ENCODE assay signal across 18 cellular contexts in the genomic region with DNA sequence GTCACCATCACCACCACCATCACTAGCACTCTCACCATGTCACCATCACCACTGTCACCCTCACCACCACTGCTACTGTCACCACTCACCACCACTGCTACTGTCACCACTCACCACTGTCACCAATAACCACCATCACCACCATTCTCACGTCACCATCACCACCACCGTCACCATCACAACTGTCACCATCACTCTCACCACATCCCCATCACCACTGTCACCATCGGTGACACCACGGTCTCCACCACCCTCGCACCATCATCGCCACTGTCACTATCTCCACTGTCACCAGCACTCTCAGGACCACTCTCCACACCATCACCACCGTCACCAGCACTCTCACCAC.
A peak's percentile ranks its signal among the peaks of the same experiment; 100 is the strongest.
DNase-seq lines count a peak whose midpoint lies in the region; ATAC-seq and TF ChIP-seq lines count a peak whose summit lies in the region.
"Had no signal": no experiment of that assay in that cellular context is flagged by ENCODE, and none has a peak within 500 bp of the region (broad histone marks: within the 10 kb centered on the region; RNA-seq: fewer than 3 reads in every experiment).

No MANE protein-coding gene starts in this region.

- H3K27me3 Mint-ChIP-seq in activated T-cell treated with anti-CD3 and anti-CD28 coated beads, Interleukin-2, amount 50 U/mL, for 24 hours, result no peaks in the 10 kb centered on the region
- peaks cover 1% of the 10 kb centered on the region for H3K27me3 Mint-ChIP-seq in activated naive CD8-positive, alpha-beta T cell treated with anti-CD3 and anti-CD28 coated beads, Interleukin-2, amount 10 ng/mL, durations not matched to agents 7 days and 5 days
- H3K27me3 Mint-ChIP-seq in naive B cell (no peaks in the 10 kb centered on the region), type B pancreatic cell (no peaks in the 10 kb centered on the region)
- H3K27me3 Mint-ChIP-seq: activated T-helper 17 cell treated with anti-CD3 and anti-CD28 coated beads, Interleukin-2, amount 50 U/mL, for 72 hours; IgD-negative memory B cell; progenitor cell of endocrine pancreas had no signal

- H3K4me3 Mint-ChIP-seq in activated T-cell treated with anti-CD3 and anti-CD28 coated beads, Interleukin-2, amount 50 U/mL, for 24 hours, result no peak overlapping the region
- peak overlapping the region; percentile 30 for H3K4me3 Mint-ChIP-seq in activated naive CD8-positive, alpha-beta T cell treated with anti-CD3 and anti-CD28 coated beads, Interleukin-2, amount 10 ng/mL, durations not matched to agents 7 days and 5 days
- H3K4me3 Mint-ChIP-seq in naive B cell, result peak overlapping the region in 1 of 8 donors; percentile 26
- H3K4me3 Mint-ChIP-seq in type B pancreatic cell, result no peak overlapping the region
- H3K4me3 Mint-ChIP-seq: activated T-helper 17 cell treated with anti-CD3 and anti-CD28 coated beads, Interleukin-2, amount 50 U/mL, for 72 hours had no signal

- ATAC-seq in activated naive CD8-positive, alpha-beta T cell treated with anti-CD3 and anti-CD28 coated beads, Interleukin-2, amount 10 ng/mL, durations not matched to agents 7 days and 5 days (ENCODE audit: low read depth), result no peak
- no peak for ATAC-seq in naive B cell (ENCODE audit: low read depth in 2 of 2)
- no peak for ATAC-seq in HG03378 (IDR thresholded peaks at IDR 0.05; ENCODE audit: unreplicated experiment)
- ATAC-seq in HG03108 (IDR thresholded peaks at IDR 0.05; ENCODE audit: unreplicated experiment), result no peak
- ATAC-seq: A549; activated T-helper 17 cell treated with anti-CD3 and anti-CD28 coated beads, Interleukin-2, amount 50 U/mL, for 72 hours had no signal

- peaks cover 4% of the 10 kb centered on the region for H3K36me3 Mint-ChIP-seq in activated T-cell treated with anti-CD3 and anti-CD28 coated beads, Interleukin-2, amount 50 U/mL, for 24 hours (ENCODE audit: low read depth)
- H3K36me3 Mint-ChIP-seq in activated naive CD8-positive, alpha-beta T cell treated with anti-CD3 and anti-CD28 coated beads, Interleukin-2, amount 10 ng/mL, durations not matched to agents 7 days and 5 days, result peaks cover 11% of the 10 kb centered on the region
- H3K36me3 Mint-ChIP-seq in naive B cell (no peaks in the 10 kb centered on the region), type B pancreatic cell (no peaks in the 10 kb centered on the region)
- H3K36me3 Mint-ChIP-seq: IgD-negative memory B cell had no signal

- H3K27ac Mint-ChIP-seq in activated T-cell treated with anti-CD3 and anti-CD28 coated beads, Interleukin-2, amount 50 U/mL, for 24 hours, result peak overlapping the region; percentile 44
- peak overlapping the region; percentile 74 for H3K27ac Mint-ChIP-seq in activated naive CD8-positive, alpha-beta T cell treated with anti-CD3 and anti-CD28 coated beads, Interleukin-2, amount 10 ng/mL, durations not matched to agents 7 days and 5 days
- H3K27ac Mint-ChIP-seq in naive B cell (peak overlapping the region in 5 of 6 donors; percentile 74 to 96 (median 94)), type B pancreatic cell (peak overlapping the region; percentile 25)
- H3K27ac Mint-ChIP-seq: activated T-helper 17 cell treated with anti-CD3 and anti-CD28 coated beads, Interleukin-2, amount 50 U/mL, for 72 hours had no signal

- no peak for TF ChIP-seq CTCF in type B pancreatic cell (conservative IDR thresholded peaks at IDR 0.05)

- peaks cover 3% of the 10 kb centered on the region for H3K9me3 Mint-ChIP-seq in activated T-cell treated with anti-CD3 and anti-CD28 coated beads, Interleukin-2, amount 50 U/mL, for 24 hours
- H3K9me3 Mint-ChIP-seq in activated naive CD8-positive, alpha-beta T cell treated with anti-CD3 and anti-CD28 coated beads, Interleukin-2, amount 10 ng/mL, durations not matched to agents 7 days and 5 days, result no peaks in the 10 kb centered on the region
- no peaks in the 10 kb centered on the region for H3K9me3 Mint-ChIP-seq in naive B cell
- no peaks in the 10 kb centered on the region for H3K9me3 Mint-ChIP-seq in type B pancreatic cell
- H3K9me3 Mint-ChIP-seq: activated T-helper 17 cell treated with anti-CD3 and anti-CD28 coated beads, Interleukin-2, amount 50 U/mL, for 72 hours had no signal

- DNase-seq in activated T-cell treated with anti-CD3 and anti-CD28 coated beads, Interleukin-2, amount 50 U/mL, for 24 hours, result no peak
- DNase-seq in activated T-cell treated with anti-CD3 and anti-CD28 coated beads for 4 hours (no peak), naive B cell (no peak), type B pancreatic cell (ENCODE audit: extremely low spot score, unreplicated experiment) (no peak), NCI-H1092 (lab: John Stamatoyannopoulos, UW) (no peak)
- no peak for DNase-seq in activated naive CD8-positive, alpha-beta T cell treated with anti-CD3 and anti-CD28 coated beads, Interleukin-2, amount 10 ng/mL, durations not matched to agents 7 days and 5 days
- DNase-seq: activated CD8-positive, alpha-beta memory T cell treated with anti-CD3 and anti-CD28 coated beads for 24 hours; foreskin melanocyte; kidney; NCI-H1436; NCI-H524; stimulated activated CD4-positive, alpha-beta T cell treated with anti-CD3 and anti-CD28 coated beads, Interleukin-1b, Interleukin-23, amount 100 ng/mL, for 48 hours had no signal

- POLR2A ChIA-PET in activated naive CD8-positive, alpha-beta T cell treated with anti-CD3 and anti-CD28 coated beads, Interleukin-2, amount 10 ng/mL, durations not matched to agents 7 days and 5 days (lab: Charles Lee), result no interaction called here

- peaks cover 58% of the 10 kb centered on the region for H3K4me1 Mint-ChIP-seq in activated T-cell treated with anti-CD3 and anti-CD28 coated beads, Interleukin-2, amount 50 U/mL, for 24 hours (ENCODE audit: low read depth)
- peaks cover 45% of the 10 kb centered on the region for H3K4me1 Mint-ChIP-seq in activated naive CD8-positive, alpha-beta T cell treated with anti-CD3 and anti-CD28 coated beads, Interleukin-2, amount 10 ng/mL, durations not matched to agents 7 days and 5 days
- H3K4me1 Mint-ChIP-seq in naive B cell (peaks cover 47 to 76% (median 59%) of the 10 kb centered on the region in 3 donors), type B pancreatic cell (ENCODE audit: unreplicated experiment) (peaks cover 46% of the 10 kb centered on the region)

Comparison
In these comparisons a context has a peak if more than half of its experiments do, and no peak if none do; other contexts are left out.
1. H3K27ac Mint-ChIP-seq: peak in every context shown above with its lines; median percentile 94 in naive B cell; 74 in activated naive CD8-positive, alpha-beta T cell treated with anti-CD3 and anti-CD28 coated beads, Interleukin-2, amount 10 ng/mL, durations not matched to agents 7 days and 5 days; 44 in activated T-cell treated with anti-CD3 and anti-CD28 coated beads, Interleukin-2, amount 50 U/mL, for 24 hours; 25 in type B pancreatic cell.